ENCODE assay signal across 12 cellular contexts in genomic region chr3:74883690-74884089, GRCh38.
A peak's percentile ranks its signal among the peaks of the same experiment; 100 is the strongest.
DNase-seq lines count a peak whose midpoint lies in the region; ATAC-seq and TF ChIP-seq lines count a peak whose summit lies in the region.
"Had no signal": no experiment of that assay in that cellular context is flagged by ENCODE, and none has a peak within 500 bp of the region (broad histone marks: within the 10 kb centered on the region; RNA-seq: fewer than 3 reads in every experiment).

No MANE protein-coding gene starts in this region.

- H3K36me3 Mint-ChIP-seq in stimulated activated memory B cell treated with anti-CD40 and anti-IgM and Interleukin-4, amounts not matched to agents 10 μg/mL and 1 μg/mL and 100 μg/mL, for 72 hours, result no peaks in the 10 kb centered on the region

- no peak overlapping the region for H3K4me3 Mint-ChIP-seq in stimulated activated memory B cell treated with anti-CD40 and anti-IgM and Interleukin-4, amounts not matched to agents 10 μg/mL and 1 μg/mL and 100 μg/mL, for 72 hours

- CTCF ChIA-PET in OCI-LY7 (lab: Charles Lee; ENCODE audit: unreplicated experiment), result no interaction called here

- no peaks in the 10 kb centered on the region for H4K20me1 ChIP-seq in OCI-LY7 (ENCODE audit: insufficient read depth, low read length)
- H4K20me1 ChIP-seq: BLaER1 had no signal

- H3K27me3 Mint-ChIP-seq in stimulated activated memory B cell treated with anti-CD40 and anti-IgM and Interleukin-4, amounts not matched to agents 10 μg/mL and 1 μg/mL and 100 μg/mL, for 72 hours, result no peaks in the 10 kb centered on the region

- H3K27ac ChIP-seq in OCI-LY7 (ENCODE audit: low read depth, low read length, poor library complexity, severe bottlenecking), result no peak overlapping the region
- H3K27ac ChIP-seq: BLaER1 had no signal

- no peaks in the 10 kb centered on the region for H3K4me1 Mint-ChIP-seq in stimulated activated memory B cell treated with anti-CD40 and anti-IgM and Interleukin-4, amounts not matched to agents 10 μg/mL and 1 μg/mL and 100 μg/mL, for 72 hours

- H3K9me2 ChIP-seq in OCI-LY7 (ENCODE audit: insufficient read depth, low read length), result no peaks in the 10 kb centered on the region

- TF ChIP-seq CTCF in OCI-LY7 (conservative IDR thresholded peaks at IDR 0.05; ENCODE audit: low read length), result peak; percentile 45
- peak; percentile 43 for TF ChIP-seq CTCF in fibroblast of pulmonary artery (IDR thresholded peaks at IDR 0.05; ENCODE audit: low read length, missing control alignments)
- TF ChIP-seq CTCF in GM10266 (IDR thresholded peaks at IDR 0.05; ENCODE audit: control insufficient read depth, insufficient read depth, low read depth, missing control alignments), result no peak

- intact Hi-C loops in OCI-LY7 (cut with micrococcal nuclease; ENCODE audit: unreplicated experiment), result no loop called here

- POLR2A ChIA-PET in OCI-LY7 (lab: Charles Lee), result no interaction called here

- peak; percentile 36 for ATAC-seq in stimulated activated memory B cell treated with anti-CD40 and anti-IgM and Interleukin-4, amounts not matched to agents 10 μg/mL and 1 μg/mL and 100 μg/mL, for 72 hours
- ATAC-seq: HCT116 had no signal

- no peak overlapping the region for H2AFZ ChIP-seq in OCI-LY7 (ENCODE audit: low read length)

- no peak overlapping the region for H3K4me2 ChIP-seq in OCI-LY7 (ENCODE audit: low read length)
- H3K4me2 ChIP-seq: BLaER1 had no signal

- no peaks in the 10 kb centered on the region for H3K9me3 ChIP-seq in OCI-LY7 (ENCODE audit: low read length)
- H3K9me3 ChIP-seq: BLaER1 had no signal

- H3K27ac Mint-ChIP-seq in stimulated activated memory B cell treated with anti-CD40 and anti-IgM and Interleukin-4, amounts not matched to agents 10 μg/mL and 1 μg/mL and 100 μg/mL, for 72 hours, result no peak overlapping the region

- H3K9me3 Mint-ChIP-seq in stimulated activated memory B cell treated with anti-CD40 and anti-IgM and Interleukin-4, amounts not matched to agents 10 μg/mL and 1 μg/mL and 100 μg/mL, for 72 hours, result peaks cover under 1% of the 10 kb centered on the region

- H3K4me3 ChIP-seq in OCI-LY7 (ENCODE audit: low read depth, low read length, poor library complexity, severe bottlenecking), result no peak overlapping the region
- H3K4me3 ChIP-seq in fibroblast of pulmonary artery (replicated peaks; ENCODE audit: low read depth, low read length), result no peak overlapping the region
- H3K4me3 ChIP-seq: BLaER1 had no signal

- BruUV-seq in OCI-LY7 (replicated peaks; lab: Mats Ljungman, UMichigan), result no TSS peak

- H3K4me1 ChIP-seq in OCI-LY7 (ENCODE audit: insufficient read depth, low read length, poor library complexity, severe bottlenecking), result no peaks in the 10 kb centered on the region
- H3K4me1 ChIP-seq: BLaER1 had no signal

- no peaks in the 10 kb centered on the region for H3K36me3 ChIP-seq in OCI-LY7 (ENCODE audit: insufficient read depth, low read length)
- H3K36me3 ChIP-seq: BLaER1 had no signal

- DNase-seq in NCI-H82 (lab: John Stamatoyannopoulos, UW) (peak; percentile 35), NCI-H82 treated with DMSO at 0.1 percent for 48 hours (lab: John Stamatoyannopoulos, UW; ENCODE audit: unreplicated experiment) (no peak), OCI-LY7 (ENCODE audit: low spot score) (no peak), fibroblast of pulmonary artery (ENCODE audit: low read depth) (peak; percentile 21), epidermal melanocyte (ENCODE audit: insufficient read length, low spot score) (no peak), GM10266 (ENCODE audit: extremely low spot score) (no peak)
- no peak for DNase-seq in activated CD4-positive, CD25-positive, alpha-beta regulatory T cell (lab: John Stamatoyannopoulos, UW)
- DNase-seq: mesenchymal stem cell; stimulated activated naive CD4-positive, alpha-beta T cell had no signal

- H3K79me2 ChIP-seq in OCI-LY7 (ENCODE audit: insufficient read depth, low read depth, low read length), result no peaks in the 10 kb centered on the region

Comparison
In these comparisons a context has a peak if more than half of its experiments do, and no peak if none do; other contexts are left out.
1. DNase-seq: peak in NCI-H82 (single experiment) and fibroblast of pulmonary artery (single experiment); none in NCI-H82 treated with DMSO at 0.1 percent for 48 hours (single experiment), OCI-LY7 (single experiment), epidermal melanocyte (single experiment), GM10266 (single experiment) and activated CD4-positive, CD25-positive, alpha-beta regulatory T cell (0 of 4).